27 cellular contexts compared by ENCODE assay signal in genomic region chr7:33299425-33299824, GRCh38.
"Had no signal": no experiment of that assay in that cellular context is flagged by ENCODE, and none has a peak within 500 bp of the region (broad histone marks: within the 10 kb centered on the region; RNA-seq: fewer than 3 reads in every experiment).

No MANE protein-coding gene starts in this region.

- H3K4me3 ChIP-seq: left ventricle myocardium inferior, lung, neural progenitor cell, prostate gland, skin epidermis, spleen, thyroid gland, transverse colon, upper lobe of left lung, vagina had no signal

- H3K27me3 ChIP-seq: neural progenitor cell, neutrophil, spleen, thyroid gland, transverse colon, upper lobe of left lung, vagina had no signal

- FAIRE-seq: islet of Langerhans had no signal

- H3K27ac ChIP-seq: left ventricle myocardium inferior, neural progenitor cell, neutrophil, prostate gland, skin epidermis, spleen, thyroid gland, transverse colon, upper lobe of left lung, vagina had no signal

- H3K36me3 ChIP-seq: neutrophil, prostate gland, thyroid gland, transverse colon, upper lobe of left lung had no signal

- H3K4me1 ChIP-seq: left ventricle myocardium inferior, neural progenitor cell, prostate gland, spleen, thyroid gland, transverse colon, upper lobe of left lung, vagina had no signal

- DNase-seq: hypothalamus; immature natural killer cell; left ventricle myocardium inferior; mesendoderm; naive B cell; natural killer cell; nephron progenitor cell; occipital lobe; retina; right cardiac atrium; spleen; stimulated activated CD4-positive, alpha-beta T cell treated with anti-CD3 and anti-CD28 coated beads, Interleukin-4, amount 100 ng/mL, for 24 hours; stimulated activated naive CD4-positive, alpha-beta T cell; stimulated activated naive CD8-positive, alpha-beta T cell treated with anti-CD3 and anti-CD28 coated beads, Interleukin-15, amount 100 ng/mL, for 72 hours; substantia nigra; thyroid gland; transverse colon; upper lobe of left lung had no signal

- H3K9me3 ChIP-seq: neutrophil, prostate gland, thyroid gland had no signal

- ATAC-seq: natural killer cell; right cardiac atrium; sciatic nerve; stimulated activated effector memory CD8-positive, alpha-beta T cell treated with anti-CD3 and anti-CD28 coated beads, Interleukin-12 subunit alpha, Interleukin-12 subunit beta, amount 100 ng/mL, for 72 hours; stimulated activated naive CD8-positive, alpha-beta T cell treated with anti-CD3 and anti-CD28 coated beads, Interleukin-15, amount 100 ng/mL, for 72 hours had no signal
